In genomic region chr17:81295031-81295677, GRCh38 we compare ENCODE assay signal across 8 cellular contexts. TPM values are rescaled to one million over a fixed set of nuclear protein-coding genes. Genes with fewer than 3 reads are reported as not detected.
DNase-seq lines count a peak whose midpoint lies in the region; ATAC-seq, FAIRE-seq and TF ChIP-seq lines count a peak whose summit lies in the region.

SLC38A10 (minus strand) TSS chr17:81295307; CDS start chr17:81294921, 386 bp downstream.

- H3K4me1 ChIP-seq in BLaER1 treated with 17β-estradiol and CSF1 and Interleukin-3, amounts not matched to agents 10 nM and 100 nM: peaks cover 36 to 53% (median 43%) of the 10 kb centered on the region in 10 experiments
- H3K4me1 ChIP-seq in HepG2 (ENCODE audit: insufficient read depth, low read length): peaks cover 50% of the 10 kb centered on the region

- H3K36me3 ChIP-seq in BLaER1 treated with 17β-estradiol and CSF1 and Interleukin-3, amounts not matched to agents 10 nM and 100 nM: peaks cover 0 to 10% (median 3%) of the 10 kb centered on the region in 11 experiments; a peak in 11 of 22 replicates
- peaks cover 1 to 3% of the 10 kb centered on the region in 2 experiments; a peak in 1 of 5 replicates for H3K36me3 ChIP-seq in HepG2 (replicated peaks in 1 of 2; ENCODE audit: control insufficient read depth in 1 of 2, insufficient read depth in 2 of 2, low read length in 2 of 2)

- H3K27me3 ChIP-seq in BLaER1 treated with 17β-estradiol and CSF1 and Interleukin-3, amounts not matched to agents 10 nM and 100 nM: no peaks in the 10 kb centered on the region
- H3K27me3 ChIP-seq in HepG2 (ENCODE audit: control insufficient read depth in 1 of 2, insufficient read depth in 2 of 2, low read length in 2 of 2): peaks cover 0 to 9% of the 10 kb centered on the region in 2 experiments; a peak in 2 of 5 replicates

- TF ChIP-seq CTCF in HepG2 (CRISPR knock-in tag; IDR thresholded peaks at IDR 0.05): no peak; the same call in none of the 2 replicates

- peak within 1 kb of the TSS; percentile 92 to 99 (median 96) for H3K9ac ChIP-seq in BLaER1 treated with 17β-estradiol and CSF1 and Interleukin-3, amounts not matched to agents 10 nM and 100 nM
- H3K9ac ChIP-seq in HepG2 (ENCODE audit: insufficient read depth, low read depth, low read length): peak within 1 kb of the TSS; percentile 93

- peaks cover 19% of the 10 kb centered on the region for H3K79me2 ChIP-seq in HepG2 (ENCODE audit: insufficient read depth, low read length)

- no peaks in the 10 kb centered on the region for H3K9me3 ChIP-seq in BLaER1 treated with 17β-estradiol and CSF1 and Interleukin-3, amounts not matched to agents 10 nM and 100 nM (replicated peaks in 1 of 11)
- H3K9me3 ChIP-seq in HepG2 (ENCODE audit: low read length): no peaks in the 10 kb centered on the region

- POLR2A ChIA-PET in HepG2 (lab: Yijun Ruan, JAX): interaction anchor here (0.9 to 2.8 kb wide), 17 partner anchors 11 to 840 kb away, joined by 3 to 23 read pairs (median 4); partner anchors contain the start of genes ACTG1, BAHCC1 and CEP131

- peaks cover 7 to 31% (median 16%) of the 10 kb centered on the region in 11 experiments; a peak in 18 of 22 replicates for H4K20me1 ChIP-seq in BLaER1 treated with 17β-estradiol and CSF1 and Interleukin-3, amounts not matched to agents 10 nM and 100 nM
- peaks cover 4% of the 10 kb centered on the region; the same call in 1 of the 2 replicates for H4K20me1 ChIP-seq in HepG2 (ENCODE audit: insufficient read depth, low read length)

- peak within 1 kb of the TSS; percentile 45 for H2AFZ ChIP-seq in HepG2 (ENCODE audit: low read length)

- CTCF ChIA-PET in HepG2 (lab: Yijun Ruan, JAX; ENCODE audit: low intra/inter-chr PET ratio, low total read pairs): interaction anchor here (0.8 kb wide), 1 partner anchor 103 kb away, joined by 3 read pairs; no protein-coding TSS in a partner anchor

- H3K27ac ChIP-seq in BLaER1 treated with 17β-estradiol and CSF1 and Interleukin-3, amounts not matched to agents 10 nM and 100 nM: peak within 1 kb of the TSS; percentile 89 to 97 (median 94)
- H3K27ac ChIP-seq in HepG2 (ENCODE audit: extremely low read length, insufficient read depth, low read length): peak within 1 kb of the TSS; percentile 86

- in situ Hi-C loops in HepG2 (cut with HindIII; ENCODE audit: extremely low pct_ligation_motif_present, low pct_unique_long_range_greater_than_20kb): no loop called here

- peak; percentile 59 for FAIRE-seq in HepG2 (lab: Jason Lieb, UNC)

- H3K4me2 ChIP-seq in BLaER1 treated with 17β-estradiol and CSF1 and Interleukin-3, amounts not matched to agents 10 nM and 100 nM: peak within 1 kb of the TSS; percentile 85 to 98 (median 96)
- H3K4me2 ChIP-seq in HepG2 (ENCODE audit: low read depth, low read length): peak within 1 kb of the TSS; percentile 97

- peak; percentile 100 for DNase-seq in GM19238 (ENCODE audit: insufficient read length, low spot score)
- peak; percentile 85 for DNase-seq in NCI-H748 (lab: John Stamatoyannopoulos, UW; ENCODE audit: unreplicated experiment)
- peak; percentile 85 to 87 for DNase-seq in activated CD4-positive, alpha-beta T cell treated with anti-CD3 and anti-CD28 coated beads, Interleukin-2, amount 50 U/mL, for 4 hours
- DNase-seq in dedifferentiated amniotic fluid mesenchymal stem cell (ENCODE audit: extremely low spot score): peak; percentile 75
- DNase-seq in HepG2 (ENCODE audit: low spot score): peak; percentile 88
- DNase-seq in stimulated activated CD4-positive, alpha-beta T cell treated with anti-CD3 and anti-CD28 coated beads, Interleukin-2, amount 100 ng/mL, for 48 hours: peak; percentile 88

- ATAC-seq in HG03439 (IDR thresholded peaks at IDR 0.05; ENCODE audit: unreplicated experiment) (peak; percentile 78), HepG2 (peak; percentile 94)

- 0% methylated on average over 13 of the region's 59 CpGs for WGBS in HepG2 (ENCODE audit: low lambda C conversion rate)

- TF ChIP-seq EP300 in HepG2 (IDR thresholded peaks at IDR 0.05; ENCODE audit: low read depth in 2 of 2, low read length in 2 of 2): no peak
- no peak for TF ChIP-seq EP300 in HepG2 (CRISPR knock-in tag; IDR thresholded peaks at IDR 0.05; ENCODE audit: borderline replicate concordance)

- no TSS peak for BruUV-seq in HepG2 (replicated peaks; lab: Mats Ljungman, UMichigan)

- TF ChIP-seq RAD21 in HepG2 (CRISPR knock-in tag; IDR thresholded peaks at IDR 0.05): peak; percentile 8; the same call in 1 of the 2 replicates

- intact Hi-C loops in HepG2 (cut with micrococcal nuclease; ENCODE audit: unreplicated experiment): loop anchor here (5.0 kb wide), 1 partner anchor 187 kb away; no protein-coding TSS in a partner anchor

- peak; percentile 91 to 96 for TF ChIP-seq POLR2A in HepG2 (IDR thresholded peaks at IDR 0.05; ENCODE audit: insufficient read depth in 1 of 2, low read depth in 2 of 2, low read length in 2 of 2)

- peak within 1 kb of the TSS; percentile 82 to 100 (median 94) for H3K4me3 ChIP-seq in BLaER1 treated with 17β-estradiol and CSF1 and Interleukin-3, amounts not matched to agents 10 nM and 100 nM
- peak within 1 kb of the TSS; percentile 87 to 96 (median 90) for H3K4me3 ChIP-seq in HepG2 (replicated peaks in 1 of 3; ENCODE audit: insufficient read depth in 1 of 3, low read depth in 2 of 3, low read length in 3 of 3)

TF ChIP-seq in HepG2, 621 proteins besides CTCF, POLR2A, EP300 and RAD21 (continues in another document):
- TF ChIP-seq FOXK2 (IDR thresholded peaks at IDR 0.05) (no peak), GRHL1 (CRISPR knock-in tag; conservative IDR thresholded peaks at IDR 0.05) (no peak), LBX2 (CRISPR knock-in tag; IDR thresholded peaks at IDR 0.05; ENCODE audit: borderline replicate concordance) (no peak; the same call in 1 of the 2 replicates), SMYD3 (CRISPR knock-in tag; IDR thresholded peaks at IDR 0.05) (peak; percentile 37; the same call in 1 of the 2 replicates), ZNF350 (CRISPR knock-in tag; IDR thresholded peaks at IDR 0.05; ENCODE audit: borderline replicate concordance, low read depth) (peak; percentile 78; the same call in 1 of the 2 replicates), ZNF746 (CRISPR knock-in tag; IDR thresholded peaks at IDR 0.05) (peak; percentile 57; the same call in 1 of the 2 replicates), E2F1 (CRISPR knock-in tag; IDR thresholded peaks at IDR 0.05) (peak; percentile 65; the same call in 1 of the 2 replicates), ZNF329 (CRISPR knock-in tag; IDR thresholded peaks at IDR 0.05; ENCODE audit: low read depth) (no peak)

RNA-seq across cellular contexts. Expression of gene SLC38A10, which starts in this region (rescaled TPM):
- total RNA-seq in HepG2 (2016; rRNA removed; fragmentation: Illumina TruSeq; extraction: Trizol): 23.0 and 55.8 TPM in 2 replicates
- 18.5 and 23.3 TPM in 2 replicates for total RNA-seq in HepG2 (2016; cell fraction: cytosol; rRNA removed; fragmentation: Illumina TruSeq; extraction: Trizol; ENCODE audit: low read depth)
- total RNA-seq in HepG2 (2016; cell fraction: insoluble cytoplasmic fraction; rRNA removed; fragmentation: Illumina TruSeq; extraction: Trizol): 19.1 and 55.8 TPM in 2 replicates
- total RNA-seq in HepG2 (2016; cell fraction: membrane; rRNA removed; fragmentation: Illumina TruSeq; extraction: Trizol): 18.8 and 20.0 TPM in 2 replicates
- total RNA-seq in HepG2 (2016; cell fraction: nucleus; rRNA removed; fragmentation: Illumina TruSeq; extraction: Trizol): 52.6 and 64.0 TPM in 2 replicates
- 23.4 and 33.6 TPM in 2 replicates for polyA plus RNA-seq in HepG2 (2011; rRNA removed)
- 20.1 and 34.6 TPM in 2 replicates for polyA plus RNA-seq in HepG2 (2011; cell fraction: cytosol; rRNA removed)
- 63.4 and 88.4 TPM in 2 replicates for polyA plus RNA-seq in HepG2 (2011; cell fraction: nucleus; rRNA removed)
- 22.8 and 28.0 TPM in 2 replicates for polyA plus RNA-seq in HepG2 (2012)
- polyA plus RNA-seq in HepG2 (2016; cell fraction: cytosol; fragmentation: Illumina TruSeq; extraction: Trizol; ENCODE audit: low read depth): 5.7 and 7.1 TPM in 2 replicates
- 19.7 and 23.4 TPM in 2 replicates for polyA plus RNA-seq in HepG2 (2016; cell fraction: insoluble cytoplasmic fraction; fragmentation: Illumina TruSeq; extraction: Trizol; ENCODE audit: low read depth)
- 10.4 and 11.4 TPM in 2 replicates for polyA plus RNA-seq in HepG2 (2016; cell fraction: membrane; fragmentation: Illumina TruSeq; extraction: Trizol; ENCODE audit: low read depth)
- polyA plus RNA-seq in HepG2 (2016; cell fraction: nucleus; fragmentation: Illumina TruSeq; extraction: Trizol; ENCODE audit: insufficient read depth, low read depth): 123 and 129 TPM in 2 replicates
- 53.9 and 165 TPM in 2 replicates for polyA minus RNA-seq in HepG2 (2011; rRNA and poly(A)+ RNA removed; ENCODE audit: low replicate concordance)
- polyA minus RNA-seq in HepG2 (2011; cell fraction: cytosol; rRNA and poly(A)+ RNA removed): 62.7 and 77.3 TPM in 2 replicates
- 25.7 and 27.8 TPM in 2 replicates for polyA minus RNA-seq in HepG2 (2011; cell fraction: nucleus; rRNA and poly(A)+ RNA removed)

Comparison
In these comparisons a context has a peak if more than half of its experiments do, and no peak if none do; other contexts are left out.
1. Peak in every context shown above with its lines: DNase-seq, ATAC-seq, H3K4me3 ChIP-seq and H3K27ac ChIP-seq.